Comparison of ENCODE assay signal across 1 cellular context in genomic region chr2:183242937-183243336, GRCh38.
TF ChIP-seq lines count a peak whose summit lies in the region.

No MANE protein-coding gene starts in this region.

TF ChIP-seq in HepG2, 621 proteins besides CTCF, POLR2A, EP300 and RAD21 (continued from another document):
- TF ChIP-seq CENPX (CRISPR knock-in tag; IDR thresholded peaks at IDR 0.05) (no peak), ONECUT2 (CRISPR knock-in tag; IDR thresholded peaks at IDR 0.05) (no peak), POLR2AphosphoS2 (IDR thresholded peaks at IDR 0.05; ENCODE audit: low read depth, low read length) (no peak)
- TF ChIP-seq, protein P1, sequence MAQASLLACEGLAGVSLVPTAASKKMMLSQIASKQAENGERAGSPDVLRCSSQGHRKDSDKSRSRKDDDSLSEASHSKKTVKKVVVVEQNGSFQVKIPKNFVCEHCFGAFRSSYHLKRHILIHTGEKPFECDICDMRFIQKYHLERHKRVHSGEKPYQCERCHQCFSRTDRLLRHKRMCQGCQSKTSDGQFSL (CRISPR knock-in tag; IDR thresholded peaks at IDR 0.05): no peak
